8 cellular contexts compared by ENCODE assay signal in the genomic region with DNA sequence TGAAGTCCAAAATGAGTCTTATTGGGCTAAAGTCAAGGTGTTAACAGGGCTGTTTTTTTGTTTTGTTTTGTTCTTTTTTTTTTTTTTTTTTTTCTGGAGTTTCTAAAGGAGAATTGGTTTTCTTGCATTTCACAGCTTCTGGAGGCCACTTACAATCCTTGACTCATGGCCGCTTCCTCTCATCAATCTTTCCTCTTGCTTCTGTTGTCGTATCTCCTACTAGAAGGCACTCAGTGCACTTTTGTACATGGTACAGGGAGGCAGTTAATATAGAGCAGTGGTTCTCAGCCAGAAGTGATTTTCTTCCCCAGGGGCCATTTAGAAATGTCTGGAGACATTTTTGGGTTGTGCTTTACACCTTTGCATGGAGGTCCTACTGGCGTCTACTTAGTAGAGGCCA.
"Had no signal": no experiment of that assay in that cellular context is flagged by ENCODE, and none has a peak within 500 bp of the region (broad histone marks: within the 10 kb centered on the region; RNA-seq: fewer than 3 reads in every experiment).

No MANE protein-coding gene starts in this region.

- H3K27ac ChIP-seq: GM23248, HL-60 had no signal

- H3K36me3 Mint-ChIP-seq: IgD-negative memory B cell had no signal

- H2AFZ ChIP-seq: GM23248 had no signal

- H3K4me1 Mint-ChIP-seq: H9, IgD-negative memory B cell had no signal

- DNase-seq: GM23248, GOT3, H9, HCEC 1CT, KBM-7 had no signal

- H3K9ac ChIP-seq: GM23248 had no signal

- H3K27ac Mint-ChIP-seq: H9, IgD-negative memory B cell had no signal

- H3K9me3 Mint-ChIP-seq: H9 had no signal

- H3K4me3 Mint-ChIP-seq: H9, IgD-negative memory B cell had no signal

- H3K4me3 ChIP-seq: GM23248 had no signal

- FAIRE-seq: HepG2 had no signal

- H3K27me3 Mint-ChIP-seq: IgD-negative memory B cell had no signal
